8 cellular contexts compared by ENCODE assay signal in the genomic region with DNA sequence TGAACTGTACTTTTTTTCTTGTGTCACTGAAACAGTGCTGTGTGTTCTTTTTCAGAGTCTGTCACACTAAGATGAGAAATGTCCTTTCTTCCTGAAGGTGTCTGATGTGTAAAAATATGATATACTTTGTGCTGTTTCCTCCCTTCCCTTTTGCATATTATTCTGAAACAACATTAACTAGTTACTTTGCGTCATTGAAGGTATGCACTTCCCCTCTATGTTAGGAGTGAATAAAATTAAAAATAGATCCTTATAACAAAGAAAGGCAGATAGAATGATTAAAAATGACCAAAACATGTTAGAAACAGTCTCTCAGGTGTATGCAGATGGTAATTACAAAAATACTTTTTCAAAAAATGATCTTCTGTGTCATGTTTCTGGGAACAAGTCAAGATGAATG. TPM values are rescaled to one million over a fixed set of nuclear protein-coding genes. Genes with fewer than 3 reads are reported as not detected.
A peak's percentile ranks its signal among the peaks of the same experiment; 100 is the strongest.
DNase-seq lines count a peak whose midpoint lies in the region; ATAC-seq and TF ChIP-seq lines count a peak whose summit lies in the region.

No MANE protein-coding gene starts in this region.

- no peak overlapping the region for H2AFZ ChIP-seq in GM23248

- ATAC-seq in activated CD4-positive, CD25-positive, alpha-beta regulatory T cell treated with anti-CD3 and anti-CD28 coated beads, Interleukin-2, amount 50 U/mL, for 24 hours = no peak
- no peak for ATAC-seq in GM19397 (IDR thresholded peaks at IDR 0.05; ENCODE audit: unreplicated experiment)
- ATAC-seq in HG02798 (IDR thresholded peaks at IDR 0.05; ENCODE audit: poor library complexity, unreplicated experiment) = no peak

- H3K9ac ChIP-seq in GM23248 (peak overlapping the region; percentile 96), SK-N-MC (ENCODE audit: insufficient read length) (peak overlapping the region; percentile 99), iPS-20b (ENCODE audit: low read depth, low read length) (peak overlapping the region; percentile 97; the same call in 1 of the 2 replicates)

- peaks cover 22% of the 10 kb centered on the region for H3F3A ChIP-seq in GM23248 (ENCODE audit: insufficient read depth)

- no peak for TF ChIP-seq POLR2A in spleen (IDR thresholded peaks at IDR 0.05)

- H3K4me1 ChIP-seq in GM23248 (ENCODE audit: insufficient read depth) (peaks cover 26% of the 10 kb centered on the region), iPS-20b (ENCODE audit: insufficient read depth, low read length) (peaks cover 18% of the 10 kb centered on the region), spleen (peaks cover 25 to 83% (median 44%) of the 10 kb centered on the region in 6 donors)

- H3K9me3 ChIP-seq in GM23248 (ENCODE audit: low read depth) (no peaks in the 10 kb centered on the region), SK-N-MC (ENCODE audit: low read depth, low read length) (no peaks in the 10 kb centered on the region), iPS-20b (ENCODE audit: insufficient read depth, low read depth, low read length) (no peaks in the 10 kb centered on the region), spleen (no peaks in the 10 kb centered on the region)

- H3K79me2 ChIP-seq in GM23248 (ENCODE audit: insufficient read depth) = peaks cover 81% of the 10 kb centered on the region

- H3K27ac ChIP-seq in GM23248 (no peak overlapping the region), SK-N-MC (no peak overlapping the region), iPS-20b (ENCODE audit: low read length) (no peak overlapping the region), spleen (peak overlapping the region in 6 of 8 donors; percentile 91 to 93 (median 93))

- H4K20me1 ChIP-seq in GM23248 (ENCODE audit: insufficient read depth) = no peaks in the 10 kb centered on the region

- H3K27me3 ChIP-seq in GM23248 (replicated peaks; ENCODE audit: insufficient read depth) (no peaks in the 10 kb centered on the region), iPS-20b (ENCODE audit: insufficient read depth, low read length) (peaks cover 5% of the 10 kb centered on the region; the same call in 1 of the 2 replicates), spleen (replicated peaks in 1 of 7) (peaks cover 0 to 12% (median 0%) of the 10 kb centered on the region in 7 donors)

- H3K4me2 ChIP-seq in GM23248 (ENCODE audit: unreplicated experiment) = peak overlapping the region; percentile 86

- intact Hi-C loops in spleen (cut with DNase I; ENCODE audit: low total_unique reads) = loop anchor here (5.0 to 10.0 kb wide), 2 partner anchors 84 to 168 kb away; partner anchors contain the start of genes DDIAS, PCF11 and PRCP

- no peaks in the 10 kb centered on the region for H3K9me2 ChIP-seq in GM23248 (ENCODE audit: insufficient read depth)

- no peak for TF ChIP-seq CTCF in spleen (IDR thresholded peaks at IDR 0.05 in 8 of 11, conservative IDR thresholded peaks at IDR 0.05 in 3 of 11)

- H3K36me3 ChIP-seq in GM23248 (ENCODE audit: low read depth) (peaks cover 31% of the 10 kb centered on the region; the same call in 1 of the 2 replicates), SK-N-MC (ENCODE audit: insufficient read depth, low read length) (peaks cover 43% of the 10 kb centered on the region), iPS-20b (ENCODE audit: insufficient read depth, low read depth, low read length) (peaks cover 34% of the 10 kb centered on the region), spleen (peaks cover 0 to 41% (median 2%) of the 10 kb centered on the region in 6 donors)

- DNase-seq in GM23248 = no peak
- no peak for DNase-seq in SK-N-MC (ENCODE audit: low read depth, low spot score)
- no peak for DNase-seq in spleen
- no peak for DNase-seq in H4 (ENCODE audit: low spot score)

- in situ Hi-C loops in GM23248 (cut with MboI) = no loop called here

- H3K4me3 ChIP-seq in GM23248 (peak overlapping the region; percentile 94), SK-N-MC (peak overlapping the region; percentile 93), iPS-20b (ENCODE audit: low read length) (peak overlapping the region; percentile 94), spleen (peak overlapping the region in 6 of 8 donors; percentile 57 to 73 (median 69))

- 88 to 93% methylated on average over 1 of the region's 1 CpG for WGBS in GM23248 (ENCODE audit: low coverage in 1 of 2, low lambda C conversion rate in 2 of 2, missing lambda C conversion rate in 2 of 2), 2 experiments
- WGBS in spleen, 5 donors = 40 to 56% (median 49%) methylated on average over 1 of the region's 1 CpG

RNA-seq across cellular contexts. Expression of gene RAB30, which starts 1.6 kb away (rescaled TPM):
- total RNA-seq in GM23248 (2014; rRNA removed; shearing (Covaris generic)) = 9.7 and 10.6 TPM in 2 replicates
- polyA plus RNA-seq in GM23248 (2016; fragmentation: Nextera tagmentation; extraction: Ambion mirVana) = 12.1 and 14.0 TPM in 2 replicates
- 10 to 100 TPM; 15.5 to 42.8 (median 36.2) TPM for total RNA-seq in spleen
- polyA plus RNA-seq in spleen = 1 to 10 TPM; 3.8 to 7.4 (median 4.4) TPM
- 15.3 and 16.9 TPM in 2 replicates for total RNA-seq in H4 (2014; rRNA removed; shearing (Covaris generic))

Comparison
In these comparisons a context has a peak if more than half of its experiments do, and no peak if none do; other contexts are left out.
1. H3K27ac ChIP-seq: peak in spleen (6 of 8); none in GM23248 (single experiment), SK-N-MC (single experiment) and iPS-20b (single experiment).
2. Peak in every context shown above with its lines, with median percentiles within 50 percentile points of each other: H3K4me3 ChIP-seq and H3K9ac ChIP-seq.